ENCODE assay signal across 1 cellular context in the genomic region with DNA sequence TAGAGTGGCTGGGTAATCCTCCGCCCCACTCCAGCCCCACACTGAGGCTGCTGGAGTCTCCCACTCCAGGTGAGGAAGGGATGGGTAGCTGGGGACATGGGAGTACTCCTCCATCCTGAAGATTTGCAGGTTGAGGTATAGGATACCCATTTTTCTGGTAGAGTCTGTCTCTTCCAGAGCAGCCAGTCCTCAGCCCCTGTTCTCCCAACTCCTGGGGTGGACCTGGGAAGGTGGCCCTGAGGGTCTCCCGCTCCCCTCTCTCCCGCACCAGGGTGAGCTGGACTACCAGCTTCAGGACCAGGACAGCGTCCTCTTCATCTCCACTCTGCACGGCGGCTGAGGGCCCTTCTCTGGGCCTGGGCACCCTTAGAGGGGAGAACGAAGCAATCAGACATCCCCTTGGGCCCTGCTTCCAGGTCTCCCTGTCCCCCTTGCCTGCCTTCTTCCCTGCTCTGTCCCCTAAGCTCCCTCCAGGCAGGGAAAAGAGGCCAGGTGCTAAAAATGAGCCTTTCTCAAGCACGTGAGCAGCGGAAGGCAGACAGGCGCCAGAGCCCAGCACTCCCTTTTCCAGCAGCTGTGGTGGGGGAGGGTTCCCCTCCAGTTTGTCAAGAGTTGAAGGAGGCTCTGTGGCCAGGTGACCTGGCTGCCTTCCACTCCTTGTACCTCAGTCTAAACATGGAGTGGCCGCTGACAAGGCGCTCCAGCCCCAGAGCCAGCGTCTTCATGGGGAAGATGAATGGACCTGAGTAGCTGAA.
TF ChIP-seq lines count a peak whose summit lies in the region.

No MANE protein-coding gene starts in this region.

TF ChIP-seq in HEK293, 187 proteins besides CTCF, POLR2A, EP300 and RAD21 (continued from another document):
- TF ChIP-seq MYNN (tag by site-specific recombination; IDR thresholded peaks at IDR 0.05; ENCODE audit: borderline replicate concordance): no peak
- TF ChIP-seq ZNF792 (tag by site-specific recombination; IDR thresholded peaks at IDR 0.05): no peak
- TF ChIP-seq, protein P1, sequence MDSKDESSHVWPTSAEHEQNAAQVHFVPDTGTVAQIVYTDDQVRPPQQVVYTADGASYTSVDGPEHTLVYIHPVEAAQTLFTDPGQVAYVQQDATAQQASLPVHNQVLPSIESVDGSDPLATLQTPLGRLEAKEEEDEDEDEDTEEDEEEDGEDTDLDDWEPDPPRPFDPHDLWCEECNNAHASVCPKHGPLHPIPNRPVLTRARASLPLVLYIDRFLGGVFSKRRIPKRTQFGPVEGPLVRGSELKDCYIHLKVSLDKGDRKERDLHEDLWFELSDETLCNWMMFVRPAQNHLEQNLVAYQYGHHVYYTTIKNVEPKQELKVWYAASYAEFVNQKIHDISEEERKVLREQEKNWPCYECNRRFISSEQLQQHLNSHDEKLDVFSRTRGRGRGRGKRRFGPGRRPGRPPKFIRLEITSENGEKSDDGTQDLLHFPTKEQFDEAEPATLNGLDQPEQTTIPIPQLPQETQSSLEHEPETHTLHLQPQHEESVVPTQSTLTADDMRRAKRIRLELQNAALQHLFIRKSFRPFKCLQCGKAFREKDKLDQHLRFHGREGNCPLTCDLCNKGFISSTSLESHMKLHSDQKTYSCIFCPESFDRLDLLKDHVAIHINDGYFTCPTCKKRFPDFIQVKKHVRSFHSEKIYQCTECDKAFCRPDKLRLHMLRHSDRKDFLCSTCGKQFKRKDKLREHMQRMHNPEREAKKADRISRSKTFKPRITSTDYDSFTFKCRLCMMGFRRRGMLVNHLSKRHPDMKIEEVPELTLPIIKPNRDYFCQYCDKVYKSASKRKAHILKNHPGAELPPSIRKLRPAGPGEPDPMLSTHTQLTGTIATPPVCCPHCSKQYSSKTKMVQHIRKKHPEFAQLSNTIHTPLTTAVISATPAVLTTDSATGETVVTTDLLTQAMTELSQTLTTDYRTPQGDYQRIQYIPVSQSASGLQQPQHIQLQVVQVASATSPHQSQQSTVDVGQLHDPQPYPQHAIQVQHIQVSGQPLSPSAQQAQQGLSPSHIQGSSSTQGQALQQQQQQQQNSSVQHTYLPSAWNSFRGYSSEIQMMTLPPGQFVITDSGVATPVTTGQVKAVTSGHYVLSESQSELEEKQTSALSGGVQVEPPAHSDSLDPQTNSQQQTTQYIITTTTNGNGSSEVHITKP (tag by site-specific recombination; IDR thresholded peaks at IDR 0.05): peak; percentile 65
- no peak for TF ChIP-seq ZNF776 (tag by site-specific recombination; IDR thresholded peaks at IDR 0.05; ENCODE audit: borderline replicate concordance)
- TF ChIP-seq ZNF677 (tag by site-specific recombination; IDR thresholded peaks at IDR 0.05): no peak
- no peak for TF ChIP-seq ZNF221 (tag by site-specific recombination; IDR thresholded peaks at IDR 0.05; ENCODE audit: borderline replicate concordance)
- no peak for TF ChIP-seq YY2 (tag by site-specific recombination; IDR thresholded peaks at IDR 0.05)
- TF ChIP-seq, protein P2, sequence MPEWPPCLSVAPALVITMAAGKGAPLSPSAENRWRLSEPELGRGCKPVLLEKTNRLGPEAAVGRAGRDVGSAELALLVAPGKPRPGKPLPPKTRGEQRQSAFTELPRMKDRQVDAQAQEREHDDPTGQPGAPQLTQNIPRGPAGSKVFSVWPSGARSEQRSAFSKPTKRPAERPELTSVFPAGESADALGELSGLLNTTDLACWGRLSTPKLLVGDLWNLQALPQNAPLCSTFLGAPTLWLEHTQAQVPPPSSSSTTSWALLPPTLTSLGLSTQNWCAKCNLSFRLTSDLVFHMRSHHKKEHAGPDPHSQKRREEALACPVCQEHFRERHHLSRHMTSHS (tag by site-specific recombination; IDR thresholded peaks at IDR 0.05): no peak
